Comparison of ENCODE assay signal across 8 cellular contexts in genomic region chr17:63478814-63479494, GRCh38. TPM values are rescaled to one million over a fixed set of nuclear protein-coding genes. Genes with fewer than 3 reads are reported as not detected.
A peak's percentile ranks its signal among the peaks of the same experiment; 100 is the strongest.
DNase-seq lines count a peak whose midpoint lies in the region; ATAC-seq, FAIRE-seq and TF ChIP-seq lines count a peak whose summit lies in the region.

No MANE protein-coding gene starts in this region.

- intact Hi-C loops in stomach (cut with DNase I; ENCODE audit: low total_unique reads): loop anchor here (5.0 kb wide), 1 partner anchor 52 kb away; no protein-coding TSS in a partner anchor

- H3K9me3 Mint-ChIP-seq in neural progenitor cell: no peaks in the 10 kb centered on the region

- TF ChIP-seq POLR2A in Peyer's patch (IDR thresholded peaks at IDR 0.05) (peak; percentile 79 to 82), stomach (IDR thresholded peaks at IDR 0.05) (no peak)

- H3K4me1 ChIP-seq in Peyer's patch: peaks cover 0 to 22% (median 10%) of the 10 kb centered on the region in 4 donors
- H3K4me1 ChIP-seq in neural progenitor cell: peaks cover 7% of the 10 kb centered on the region
- peaks cover 24 to 54% (median 45%) of the 10 kb centered on the region in 4 donors for H3K4me1 ChIP-seq in stomach

- H3F3A ChIP-seq in neural progenitor cell (ENCODE audit: low read depth): peaks cover 7% of the 10 kb centered on the region

- DNase-seq in AG20443 (ENCODE audit: low spot score) (peak; percentile 99), HTR-8/SVneo (ENCODE audit: insufficient read length, low spot score) (peak; percentile 100), Peyer's patch (peak; percentile 64 to 92 (median 90)), fibroblast of pulmonary artery (ENCODE audit: low read depth) (peak; percentile 95), neural progenitor cell (ENCODE audit: low spot score) (peak; percentile 86), stomach (peak; percentile 88)
- DNase-seq in activated T-cell treated with anti-CD3 and anti-CD28 coated beads, Interleukin-2, amount 50 U/mL, for 48 hours: peak; percentile 79 to 86

- H3K4me2 ChIP-seq in neural progenitor cell: no peak overlapping the region

- H3K79me2 ChIP-seq in neural progenitor cell (ENCODE audit: low read depth): no peaks in the 10 kb centered on the region

- H3K4me3 ChIP-seq in Peyer's patch: peak overlapping the region in 2 of 4 donors; percentile 83 to 93
- H3K4me3 ChIP-seq in fibroblast of pulmonary artery (replicated peaks; ENCODE audit: low read depth, low read length): no peak overlapping the region
- no peak overlapping the region for H3K4me3 ChIP-seq in neural progenitor cell
- peak overlapping the region in 1 of 4 donors; percentile 5 for H3K4me3 ChIP-seq in stomach

- FAIRE-seq in HTR-8/SVneo (lab: Jason Lieb, UNC): peak; percentile 97

- peaks cover 12% of the 10 kb centered on the region for H4K20me1 ChIP-seq in neural progenitor cell (ENCODE audit: low read depth)

- H3K9ac ChIP-seq in neural progenitor cell: no peak overlapping the region

- peaks cover 13% of the 10 kb centered on the region for H3K4me1 Mint-ChIP-seq in neural progenitor cell

- H3K36me3 Mint-ChIP-seq in neural progenitor cell: no peaks in the 10 kb centered on the region

- peak; percentile 65 for ATAC-seq in GM19023 (IDR thresholded peaks at IDR 0.05; ENCODE audit: unreplicated experiment)

- TF ChIP-seq EP300 in stomach (IDR thresholded peaks at IDR 0.05): no peak

- H3K27ac Mint-ChIP-seq in neural progenitor cell: no peak overlapping the region

- peaks cover 42% of the 10 kb centered on the region for H3K27me3 Mint-ChIP-seq in neural progenitor cell (ENCODE audit: insufficient read depth, low read depth)

- H3K27me3 ChIP-seq in Peyer's patch (no peaks in the 10 kb centered on the region), neural progenitor cell (peaks cover 56% of the 10 kb centered on the region), stomach (peaks cover 0 to 64% (median 20%) of the 10 kb centered on the region in 3 donors)

- H3K36me3 ChIP-seq in Peyer's patch (peaks cover 0 to 36% (median 0%) of the 10 kb centered on the region in 3 donors), neural progenitor cell (no peaks in the 10 kb centered on the region), stomach (no peaks in the 10 kb centered on the region)

- no peak overlapping the region for H2AFZ ChIP-seq in neural progenitor cell (replicated peaks)

- TF ChIP-seq CTCF in Peyer's patch (IDR thresholded peaks at IDR 0.05) (peak; percentile 20 to 97 (median 80)), fibroblast of pulmonary artery (IDR thresholded peaks at IDR 0.05; ENCODE audit: low read length, missing control alignments) (peak; percentile 95), neural progenitor cell (IDR thresholded peaks at IDR 0.05) (peak; percentile 76), stomach (IDR thresholded peaks at IDR 0.05) (peak in 5 of 7 experiments; percentile 54 to 85 (median 75))

- 39 to 46% (median 41%) methylated on average over 14 to 16 of the region's 16 CpGs for WGBS in stomach, 5 donors

- H3K4me3 Mint-ChIP-seq in neural progenitor cell: peak overlapping the region; percentile 62

- H3K27ac ChIP-seq in Peyer's patch (peak overlapping the region in 2 of 4 donors; percentile 90 to 97), neural progenitor cell (no peak overlapping the region), stomach (no peak overlapping the region)

- H3K9me3 ChIP-seq in Peyer's patch (no peaks in the 10 kb centered on the region), neural progenitor cell (ENCODE audit: low read depth) (no peaks in the 10 kb centered on the region), stomach (no peaks in the 10 kb centered on the region)

RNA-seq across cellular contexts. Expression of gene ACE, which starts 2.1 kb away (rescaled TPM):
- total RNA-seq in Peyer's patch (1,000 to 10,000 TPM in 2 of 4 donors, 100 to 1,000 TPM in 1, 10 to 100 TPM in 1; 42.9 to 1,678 (median 1,106) TPM), neural progenitor cell (ENCODE audit: low replicate concordance) (0.22 TPM in 1 of 2 replicates, not detected in the other), stomach (100 to 1,000 TPM in 1 of 5 donors, 10 to 100 TPM in 1, 1 to 10 TPM in 3; 3.6 to 232 (median 6.8) TPM)
- 1 to 10 TPM; 1.3 to 2.7 (median 2.6) TPM for polyA plus RNA-seq in stomach

RNA-seq across cellular contexts. Expression of gene CYB561, which starts 32.8 kb away (rescaled TPM):
- total RNA-seq in Peyer's patch (100 to 1,000 TPM in 2 of 4 donors, 10 to 100 TPM in 2; 42.9 to 161 (median 98.5) TPM), neural progenitor cell (ENCODE audit: low replicate concordance) (4.2 and 7.7 TPM in 2 replicates), stomach (100 to 1,000 TPM in 2 of 5 donors, 10 to 100 TPM in 3; 26.1 to 394 (median 97.1) TPM)
- polyA plus RNA-seq in stomach: 10 to 100 TPM; 10.8 to 27.4 (median 23.7) TPM

RNA-seq across cellular contexts. Expression of gene KCNH6, which starts 44.2 kb away (rescaled TPM):
- total RNA-seq in Peyer's patch (10 to 100 TPM in 3 of 4 donors, 1 to 10 TPM in 1; 3.3 to 78.6 (median 26.7) TPM), neural progenitor cell (ENCODE audit: low replicate concordance) (0.03 TPM in 1 of 2 replicates, not detected in the other), stomach (1 to 10 TPM in 1 of 5 donors, under 1 TPM in 4; 0.37 to 2.3 (median 0.72) TPM)
- polyA plus RNA-seq in stomach: under 1 TPM in 2 of 3 donors, not detected in 1; 0.20 to 0.31 TPM

Comparison
In these comparisons a context has a peak if more than half of its experiments do, and no peak if none do; other contexts are left out.
1. POLR2A ChIP-seq: peak in Peyer's patch (2 of 2); none in stomach (0 of 4).
2. Peak in every context shown above with its lines, with median percentiles within 50 percentile points of each other: DNase-seq and CTCF ChIP-seq.